ENCODE assay signal across 2 cellular contexts in the genomic region with DNA sequence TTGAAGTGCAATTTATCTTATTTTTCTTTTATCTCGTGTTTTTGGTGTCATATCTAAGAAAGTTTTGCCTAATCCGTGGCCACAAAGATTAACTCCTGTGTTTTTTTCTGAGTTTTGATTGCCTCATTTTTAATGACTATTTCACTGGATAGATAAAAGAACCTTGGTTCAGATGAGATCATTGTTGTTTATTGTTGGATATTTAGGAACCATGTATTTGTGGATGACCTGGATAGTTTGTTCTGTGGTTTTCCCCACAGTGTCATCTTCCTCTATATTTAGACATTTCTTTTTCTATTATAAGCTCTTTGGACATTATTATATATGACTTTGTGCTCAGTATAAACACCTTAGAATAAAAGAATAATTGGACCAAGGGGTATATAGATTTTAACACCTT.
A peak's percentile ranks its signal among the peaks of the same experiment; 100 is the strongest.
TF ChIP-seq lines count a peak whose summit lies in the region.

No MANE protein-coding gene starts in this region.

TF ChIP-seq in liver, 16 proteins besides CTCF, POLR2A, EP300 and RAD21:
- TF ChIP-seq SP1 (IDR thresholded peaks at IDR 0.05), result no peak
- TF ChIP-seq JUND (IDR thresholded peaks at IDR 0.05), result peak in 1 of 2 donors; percentile 41
- no peak for TF ChIP-seq FOXA1 (IDR thresholded peaks at IDR 0.05)

TF ChIP-seq in HepG2, 621 proteins besides CTCF, POLR2A, EP300 and RAD21:
- TF ChIP-seq, protein P1, sequence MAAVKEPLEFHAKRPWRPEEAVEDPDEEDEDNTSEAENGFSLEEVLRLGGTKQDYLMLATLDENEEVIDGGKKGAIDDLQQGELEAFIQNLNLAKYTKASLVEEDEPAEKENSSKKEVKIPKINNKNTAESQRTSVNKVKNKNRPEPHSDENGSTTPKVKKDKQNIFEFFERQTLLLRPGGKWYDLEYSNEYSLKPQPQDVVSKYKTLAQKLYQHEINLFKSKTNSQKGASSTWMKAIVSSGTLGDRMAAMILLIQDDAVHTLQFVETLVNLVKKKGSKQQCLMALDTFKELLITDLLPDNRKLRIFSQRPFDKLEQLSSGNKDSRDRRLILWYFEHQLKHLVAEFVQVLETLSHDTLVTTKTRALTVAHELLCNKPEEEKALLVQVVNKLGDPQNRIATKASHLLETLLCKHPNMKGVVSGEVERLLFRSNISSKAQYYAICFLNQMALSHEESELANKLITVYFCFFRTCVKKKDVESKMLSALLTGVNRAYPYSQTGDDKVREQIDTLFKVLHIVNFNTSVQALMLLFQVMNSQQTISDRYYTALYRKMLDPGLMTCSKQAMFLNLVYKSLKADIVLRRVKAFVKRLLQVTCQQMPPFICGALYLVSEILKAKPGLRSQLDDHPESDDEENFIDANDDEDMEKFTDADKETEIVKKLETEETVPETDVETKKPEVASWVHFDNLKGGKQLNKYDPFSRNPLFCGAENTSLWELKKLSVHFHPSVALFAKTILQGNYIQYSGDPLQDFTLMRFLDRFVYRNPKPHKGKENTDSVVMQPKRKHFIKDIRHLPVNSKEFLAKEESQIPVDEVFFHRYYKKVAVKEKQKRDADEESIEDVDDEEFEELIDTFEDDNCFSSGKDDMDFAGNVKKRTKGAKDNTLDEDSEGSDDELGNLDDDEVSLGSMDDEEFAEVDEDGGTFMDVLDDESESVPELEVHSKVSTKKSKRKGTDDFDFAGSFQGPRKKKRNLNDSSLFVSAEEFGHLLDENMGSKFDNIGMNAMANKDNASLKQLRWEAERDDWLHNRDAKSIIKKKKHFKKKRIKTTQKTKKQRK (IDR thresholded peaks at IDR 0.05; ENCODE audit: low read length), result no peak
- TF ChIP-seq, protein P2, sequence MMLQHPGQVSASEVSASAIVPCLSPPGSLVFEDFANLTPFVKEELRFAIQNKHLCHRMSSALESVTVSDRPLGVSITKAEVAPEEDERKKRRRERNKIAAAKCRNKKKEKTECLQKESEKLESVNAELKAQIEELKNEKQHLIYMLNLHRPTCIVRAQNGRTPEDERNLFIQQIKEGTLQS (CRISPR knock-in tag; IDR thresholded peaks at IDR 0.05), result no peak
- TF ChIP-seq ZNF317 (CRISPR knock-in tag; IDR thresholded peaks at IDR 0.05) (no peak), SIX4 (CRISPR knock-in tag; IDR thresholded peaks at IDR 0.05) (no peak), ZNF883 (CRISPR knock-in tag; IDR thresholded peaks at IDR 0.05; ENCODE audit: not compliant biosample characterization) (no peak)
- TF ChIP-seq, protein P3, sequence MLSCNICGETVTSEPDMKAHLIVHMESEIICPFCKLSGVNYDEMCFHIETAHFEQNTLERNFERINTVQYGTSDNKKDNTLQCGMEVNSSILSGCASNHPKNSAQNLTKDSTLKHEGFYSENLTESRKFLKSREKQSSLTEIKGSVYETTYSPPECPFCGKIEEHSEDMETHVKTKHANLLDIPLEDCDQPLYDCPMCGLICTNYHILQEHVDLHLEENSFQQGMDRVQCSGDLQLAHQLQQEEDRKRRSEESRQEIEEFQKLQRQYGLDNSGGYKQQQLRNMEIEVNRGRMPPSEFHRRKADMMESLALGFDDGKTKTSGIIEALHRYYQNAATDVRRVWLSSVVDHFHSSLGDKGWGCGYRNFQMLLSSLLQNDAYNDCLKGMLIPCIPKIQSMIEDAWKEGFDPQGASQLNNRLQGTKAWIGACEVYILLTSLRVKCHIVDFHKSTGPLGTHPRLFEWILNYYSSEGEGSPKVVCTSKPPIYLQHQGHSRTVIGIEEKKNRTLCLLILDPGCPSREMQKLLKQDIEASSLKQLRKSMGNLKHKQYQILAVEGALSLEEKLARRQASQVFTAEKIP (CRISPR knock-in tag; IDR thresholded peaks at IDR 0.05; ENCODE audit: borderline replicate concordance), result no peak
- TF ChIP-seq, protein P4, sequence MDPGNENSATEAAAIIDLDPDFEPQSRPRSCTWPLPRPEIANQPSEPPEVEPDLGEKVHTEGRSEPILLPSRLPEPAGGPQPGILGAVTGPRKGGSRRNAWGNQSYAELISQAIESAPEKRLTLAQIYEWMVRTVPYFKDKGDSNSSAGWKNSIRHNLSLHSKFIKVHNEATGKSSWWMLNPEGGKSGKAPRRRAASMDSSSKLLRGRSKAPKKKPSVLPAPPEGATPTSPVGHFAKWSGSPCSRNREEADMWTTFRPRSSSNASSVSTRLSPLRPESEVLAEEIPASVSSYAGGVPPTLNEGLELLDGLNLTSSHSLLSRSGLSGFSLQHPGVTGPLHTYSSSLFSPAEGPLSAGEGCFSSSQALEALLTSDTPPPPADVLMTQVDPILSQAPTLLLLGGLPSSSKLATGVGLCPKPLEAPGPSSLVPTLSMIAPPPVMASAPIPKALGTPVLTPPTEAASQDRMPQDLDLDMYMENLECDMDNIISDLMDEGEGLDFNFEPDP (CRISPR knock-in tag; conservative IDR thresholded peaks at IDR 0.05), result no peak
